Comparison of ENCODE assay signal across 5 cellular contexts in the genomic region with DNA sequence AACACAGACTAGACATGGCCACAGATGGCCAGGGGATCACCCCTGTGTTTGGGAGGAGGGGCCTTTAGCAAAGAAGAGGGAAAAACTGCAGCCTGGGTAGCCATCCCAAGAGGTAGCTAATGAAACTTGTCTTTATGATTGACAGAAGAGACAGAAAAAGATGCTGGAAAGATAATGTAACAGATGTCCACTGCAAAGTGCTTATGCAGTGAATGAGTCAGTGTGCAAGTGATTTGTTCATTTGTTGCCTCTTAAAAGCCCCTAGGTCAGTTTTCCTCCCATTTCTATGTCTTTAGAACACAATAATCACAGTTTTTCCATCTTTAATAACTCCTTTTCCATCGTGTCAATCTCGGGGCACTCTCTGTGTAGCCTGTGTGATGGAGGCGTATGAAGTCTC. TPM values are rescaled to one million over a fixed set of nuclear protein-coding genes. Genes with fewer than 3 reads are reported as not detected.
"Had no signal": no experiment of that assay in that cellular context is flagged by ENCODE, and none has a peak within 500 bp of the region (broad histone marks: within the 10 kb centered on the region; RNA-seq: fewer than 3 reads in every experiment).

No MANE protein-coding gene starts in this region.

- DNase-seq: HFFc6, IMR-90 had no signal

- H3K4me1 ChIP-seq: HAP-1 had no signal

- H3K27ac Mint-ChIP-seq: GM23338, HFFc6 had no signal

- H3K4me3 Mint-ChIP-seq: GM23338, HFFc6 had no signal

- H3K36me3 ChIP-seq: HAP-1 had no signal

- H3K4me3 ChIP-seq: GM23338, HAP-1, K562 had no signal

- H3K4me1 Mint-ChIP-seq: GM23338 had no signal

- H3K9me3 ChIP-seq: HAP-1 had no signal

- H2AFZ ChIP-seq: GM23338 had no signal

- H3K9me3 Mint-ChIP-seq: GM23338, HFFc6 had no signal

- H3K4me2 ChIP-seq: GM23338 had no signal

RNA-seq across cellular contexts. Expression of gene INSC, which starts 57.2 kb away (rescaled TPM):
- total RNA-seq: K562 had no signal
- polyA plus RNA-seq: K562 had no signal
